Comparison of ENCODE assay signal across 24 cellular contexts in genomic region chr6:144745434-144745833, GRCh38.
A peak's percentile ranks its signal among the peaks of the same experiment; 100 is the strongest.
DNase-seq lines count a peak whose midpoint lies in the region; ATAC-seq and TF ChIP-seq lines count a peak whose summit lies in the region.
"Had no signal": no experiment of that assay in that cellular context is flagged by ENCODE, and none has a peak within 500 bp of the region (broad histone marks: within the 10 kb centered on the region; RNA-seq: fewer than 3 reads in every experiment).

No MANE protein-coding gene starts in this region.

- no peaks in the 10 kb centered on the region for H3K9me2 ChIP-seq in GM23338 (ENCODE audit: insufficient read depth)

- H3F3A ChIP-seq in GM23338 (replicated peaks; ENCODE audit: low read depth): no peaks in the 10 kb centered on the region

- H3K4me3 ChIP-seq in GM23338 (no peak overlapping the region), testis (no peak overlapping the region)
- H3K4me3 ChIP-seq: adrenal gland, esophagus squamous epithelium, SK-N-MC, thoracic aorta had no signal

- H3K27me3 ChIP-seq in GM23338 (ENCODE audit: insufficient read depth) (no peaks in the 10 kb centered on the region), testis (no peaks in the 10 kb centered on the region)
- H3K27me3 ChIP-seq: adrenal gland, brain microvascular endothelial cell, esophagus squamous epithelium had no signal

- H3K27me3 Mint-ChIP-seq in GM23338 (ENCODE audit: insufficient read depth, low read depth, poor library complexity) (no peaks in the 10 kb centered on the region), immature natural killer cell (ENCODE audit: low read depth in 3 of 3) (peaks cover 0 to 12% (median 5%) of the 10 kb centered on the region in 3 donors)
- H3K27me3 Mint-ChIP-seq: activated CD4-positive, alpha-beta memory T cell treated with anti-CD3 and anti-CD28 coated beads, Interleukin-2, amount 10 ng/mL, durations not matched to agents 7 days and 5 days; CD4-positive, CD25-positive, alpha-beta regulatory T cell; stimulated activated naive B cell treated with anti-CD40 and anti-IgM and Interleukin-4, amounts not matched to agents 10 μg/mL and 1 μg/mL and 100 μg/mL, for 72 hours had no signal

- intact Hi-C loops in testis (cut with DNase I; ENCODE audit: low total_unique reads): no loop called here

- H3K36me3 Mint-ChIP-seq in GM23338 (ENCODE audit: low read depth) (no peaks in the 10 kb centered on the region), immature natural killer cell (peaks cover 7 to 23% (median 11%) of the 10 kb centered on the region in 3 donors)

- WGBS in testis, 2 donors: 64 to 72% methylated on average over 3 of the region's 3 CpGs

- TF ChIP-seq POLR2A in testis (IDR thresholded peaks at IDR 0.05): no peak

- H2AFZ ChIP-seq in GM23338: no peak overlapping the region

- H3K4me2 ChIP-seq in GM23338: 0 out of 2 replicates have a peak overlapping the region, but pooled peaks have one; percentile 44
- H3K4me2 ChIP-seq: KMS-11 had no signal

- H3K9me3 Mint-ChIP-seq in GM23338 (no peaks in the 10 kb centered on the region), immature natural killer cell (no peaks in the 10 kb centered on the region)
- H3K9me3 Mint-ChIP-seq: activated CD4-positive, alpha-beta memory T cell treated with anti-CD3 and anti-CD28 coated beads, Interleukin-2, amount 10 ng/mL, durations not matched to agents 7 days and 5 days; CD4-positive, CD25-positive, alpha-beta regulatory T cell; endodermal cell; stimulated activated naive B cell treated with anti-CD40 and anti-IgM and Interleukin-4, amounts not matched to agents 10 μg/mL and 1 μg/mL and 100 μg/mL, for 72 hours; T-helper 2 cell treated with Interferon-gamma antibody and Interleukin-4, amounts not matched to agents 5 μg/mL and 100 μg/mL, for 36 hours had no signal

- no peaks in the 10 kb centered on the region for H4K20me1 ChIP-seq in GM23338 (replicated peaks; ENCODE audit: insufficient read depth)

- H3K4me1 Mint-ChIP-seq in GM23338: peaks cover 15% of the 10 kb centered on the region
- H3K4me1 Mint-ChIP-seq in immature natural killer cell: peaks cover 15 to 63% of the 10 kb centered on the region in 2 donors

- DNase-seq in GM23338 (ENCODE audit: low spot score): no peak
- peak; percentile 87 for DNase-seq in NCI-H1436 treated with DMSO at 0.1 percent for 48 hours (lab: John Stamatoyannopoulos, UW)
- DNase-seq in NCI-H748 treated with DMSO at 0.1 percent for 48 hours (lab: John Stamatoyannopoulos, UW): peak; percentile 47
- no peak for DNase-seq in immature natural killer cell
- DNase-seq in NCI-H187 treated with DMSO at 0.1 percent for 48 hours (lab: John Stamatoyannopoulos, UW): no peak
- no peak for DNase-seq in testis
- no peak for DNase-seq in MV-4-11 (lab: John Stamatoyannopoulos, UW)
- no peak for DNase-seq in midbrain (lab: John Stamatoyannopoulos, UW)
- DNase-seq: activated CD4-positive, alpha-beta memory T cell treated with anti-CD3 and anti-CD28 coated beads, Interleukin-2, amount 10 ng/mL, durations not matched to agents 7 days and 5 days; activated gamma-delta T cell treated with Interleukin-2 at 50 U/mL for 16 hours; adrenal gland; brain microvascular endothelial cell; CD4-positive, CD25-positive, alpha-beta regulatory T cell; DMS53; esophagus squamous epithelium; GF-D8; mammary epithelial cell; NCI-H226; stimulated activated naive B cell treated with anti-CD40 and anti-IgM and Interleukin-4, amounts not matched to agents 10 μg/mL and 1 μg/mL and 100 μg/mL, for 72 hours had no signal

- ATAC-seq in GM23338: no peak
- ATAC-seq: stimulated activated naive B cell treated with anti-CD40 and anti-IgM and Interleukin-4, amounts not matched to agents 10 μg/mL and 1 μg/mL and 100 μg/mL, for 72 hours had no signal

- H3K4me3 Mint-ChIP-seq in GM23338 (no peak overlapping the region), immature natural killer cell (no peak overlapping the region)
- H3K4me3 Mint-ChIP-seq: activated CD4-positive, alpha-beta memory T cell treated with anti-CD3 and anti-CD28 coated beads, Interleukin-2, amount 10 ng/mL, durations not matched to agents 7 days and 5 days; CD4-positive, CD25-positive, alpha-beta regulatory T cell; stimulated activated naive B cell treated with anti-CD40 and anti-IgM and Interleukin-4, amounts not matched to agents 10 μg/mL and 1 μg/mL and 100 μg/mL, for 72 hours; T-helper 2 cell treated with Interferon-gamma antibody and Interleukin-4, amounts not matched to agents 5 μg/mL and 100 μg/mL, for 36 hours had no signal

- H3K36me3 ChIP-seq in GM23338 (ENCODE audit: insufficient read depth): no peaks in the 10 kb centered on the region
- no peaks in the 10 kb centered on the region for H3K36me3 ChIP-seq in testis (ENCODE audit: low read depth, missing control alignments)
- H3K36me3 ChIP-seq: adrenal gland, brain microvascular endothelial cell had no signal

- H3K27ac Mint-ChIP-seq in GM23338: no peak overlapping the region
- peak overlapping the region in 4 of 6 donors; percentile 32 to 46 (median 40) for H3K27ac Mint-ChIP-seq in immature natural killer cell
- H3K27ac Mint-ChIP-seq: activated CD4-positive, alpha-beta memory T cell treated with anti-CD3 and anti-CD28 coated beads, Interleukin-2, amount 10 ng/mL, durations not matched to agents 7 days and 5 days; stimulated activated naive B cell treated with anti-CD40 and anti-IgM and Interleukin-4, amounts not matched to agents 10 μg/mL and 1 μg/mL and 100 μg/mL, for 72 hours; T-helper 2 cell treated with Interferon-gamma antibody and Interleukin-4, amounts not matched to agents 5 μg/mL and 100 μg/mL, for 36 hours had no signal

- H3K4me1 ChIP-seq in GM23338 (ENCODE audit: insufficient read depth) (peaks cover 13% of the 10 kb centered on the region), testis (no peaks in the 10 kb centered on the region)
- H3K4me1 ChIP-seq: adrenal gland, esophagus squamous epithelium had no signal

- no peaks in the 10 kb centered on the region for H3K9me3 ChIP-seq in testis
- H3K9me3 ChIP-seq: adrenal gland, esophagus squamous epithelium, thoracic aorta had no signal

- TF ChIP-seq CTCF in GM23338 (conservative IDR thresholded peaks at IDR 0.05; ENCODE audit: low read depth in 2 of 2) (no peak), testis (IDR thresholded peaks at IDR 0.05) (no peak)

- H3K79me2 ChIP-seq in GM23338 (replicated peaks; ENCODE audit: insufficient read depth): no peaks in the 10 kb centered on the region

- H3K27ac ChIP-seq in GM23338 (ENCODE audit: low read depth) (no peak overlapping the region), testis (no peak overlapping the region)
- H3K27ac ChIP-seq: adrenal gland, brain microvascular endothelial cell, esophagus squamous epithelium, KMS-11, SK-N-MC, thoracic aorta had no signal

TF ChIP-seq in GM23338, 12 proteins besides CTCF, POLR2A, EP300 and RAD21 (continues in another document):
- TF ChIP-seq EZH2 (IDR thresholded peaks at IDR 0.05; ENCODE audit: low read depth, unreplicated experiment): no peak

Comparison
In these comparisons a context has a peak if more than half of its experiments do, and no peak if none do; other contexts are left out.
1. DNase-seq: peak in NCI-H1436 treated with DMSO at 0.1 percent for 48 hours (single experiment) and NCI-H748 treated with DMSO at 0.1 percent for 48 hours (single experiment); none in GM23338 (single experiment), immature natural killer cell (0 of 3), NCI-H187 treated with DMSO at 0.1 percent for 48 hours (single experiment), testis (single experiment), MV-4-11 (single experiment) and midbrain (single experiment).